Comparison of ENCODE assay signal across 15 cellular contexts in the genomic region with DNA sequence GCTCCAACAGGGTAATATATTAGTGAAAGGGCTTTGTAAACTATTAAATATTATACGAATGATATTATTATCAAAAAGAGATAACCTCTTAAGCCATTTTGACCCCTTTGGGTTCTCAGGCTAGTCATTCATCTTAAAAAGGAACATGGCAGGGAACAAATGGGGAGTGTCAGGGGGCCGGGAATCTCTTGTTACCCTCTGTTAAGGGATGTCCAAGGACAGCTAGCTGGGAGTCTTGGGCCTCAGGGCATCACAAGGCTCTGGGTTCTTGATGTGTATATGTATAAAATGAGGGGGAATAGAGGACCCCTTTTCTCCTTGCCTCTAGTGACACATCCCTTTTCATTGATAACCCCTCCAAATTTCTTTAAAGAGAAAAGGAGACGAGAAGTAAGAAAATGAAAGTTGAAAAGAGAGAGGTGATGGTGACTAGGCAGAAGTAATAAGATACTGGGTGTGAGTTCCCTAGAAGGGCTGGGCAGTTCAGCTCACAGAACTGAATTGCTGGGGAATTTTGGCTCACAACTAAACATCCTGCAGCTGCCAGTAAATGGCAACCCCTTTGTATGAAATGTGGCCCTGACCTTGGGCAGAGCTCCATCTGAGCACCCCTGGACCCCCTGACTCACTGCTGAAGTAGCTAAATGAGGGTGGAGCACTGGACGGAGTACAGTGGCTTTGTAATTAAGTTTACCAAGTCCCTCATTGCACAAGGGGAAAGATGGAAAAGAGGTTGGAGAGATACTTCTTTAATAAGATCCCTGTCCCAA. TPM values are rescaled to one million over a fixed set of nuclear protein-coding genes. Genes with fewer than 3 reads are reported as not detected.
DNase-seq lines count a peak whose midpoint lies in the region; TF ChIP-seq lines count a peak whose summit lies in the region.
"Had no signal": no experiment of that assay in that cellular context is flagged by ENCODE, and none has a peak within 500 bp of the region (broad histone marks: within the 10 kb centered on the region; RNA-seq: fewer than 3 reads in every experiment).

No MANE protein-coding gene starts in this region.

- TF ChIP-seq CTCF in type B pancreatic cell (conservative IDR thresholded peaks at IDR 0.05): no peak

- DNase-seq in EL (peak; percentile 90), OCI-M1 (lab: John Stamatoyannopoulos, UW) (peak; percentile 65), renal cortical epithelial cell (ENCODE audit: low read depth) (peak; percentile 70), SW 1271 (lab: John Stamatoyannopoulos, UW) (no peak), Ammon's horn (ENCODE audit: low spot score) (no peak), type B pancreatic cell (ENCODE audit: extremely low spot score, unreplicated experiment) (no peak), germinal center (ENCODE audit: low spot score) (no peak)
- DNase-seq: activated T-cell treated with anti-CD3 and anti-CD28 coated beads, Interleukin-2, amount 50 U/mL, for 48 hours; gastrocnemius medialis; kidney glomerular epithelial cell; NCI-H446 treated with DMSO at 0.1 percent for 48 hours; Right ventricle myocardium superior had no signal

- H3K36me3 Mint-ChIP-seq in dendritic cell treated with granulocyte-macrophage colony-stimulating factor and Interleukin-4, amounts not matched to agents 40 ng/mL and 50 ng/mL, for 4 days (ENCODE audit: low read depth): no peaks in the 10 kb centered on the region
- no peaks in the 10 kb centered on the region for H3K36me3 Mint-ChIP-seq in type B pancreatic cell
- H3K36me3 Mint-ChIP-seq: WTC11 had no signal

- no peaks in the 10 kb centered on the region for H3K27me3 Mint-ChIP-seq in dendritic cell treated with granulocyte-macrophage colony-stimulating factor and Interleukin-4, amounts not matched to agents 40 ng/mL and 50 ng/mL, for 4 days
- H3K27me3 Mint-ChIP-seq in type B pancreatic cell: no peaks in the 10 kb centered on the region

- intact Hi-C loops in dendritic cell treated with granulocyte-macrophage colony-stimulating factor and Interleukin-4, amounts not matched to agents 40 ng/mL and 50 ng/mL, for 4 days (cut with micrococcal nuclease): loop anchor here (5.0 to 10.0 kb wide), 2 partner anchors 33 to 70 kb away; no protein-coding TSS in a partner anchor

- no peaks in the 10 kb centered on the region for H3K9me3 Mint-ChIP-seq in dendritic cell treated with granulocyte-macrophage colony-stimulating factor and Interleukin-4, amounts not matched to agents 40 ng/mL and 50 ng/mL, for 4 days
- no peaks in the 10 kb centered on the region for H3K9me3 Mint-ChIP-seq in type B pancreatic cell
- H3K9me3 Mint-ChIP-seq: neural crest cell, WTC11 had no signal

- peaks cover 59% of the 10 kb centered on the region for H3K4me1 Mint-ChIP-seq in dendritic cell treated with granulocyte-macrophage colony-stimulating factor and Interleukin-4, amounts not matched to agents 40 ng/mL and 50 ng/mL, for 4 days (ENCODE audit: low read depth)
- H3K4me1 Mint-ChIP-seq in type B pancreatic cell (ENCODE audit: unreplicated experiment): peaks cover 3% of the 10 kb centered on the region
- H3K4me1 Mint-ChIP-seq: WTC11 had no signal

- peak overlapping the region; percentile 60 for H3K4me3 Mint-ChIP-seq in dendritic cell treated with granulocyte-macrophage colony-stimulating factor and Interleukin-4, amounts not matched to agents 40 ng/mL and 50 ng/mL, for 4 days
- no peak overlapping the region for H3K4me3 Mint-ChIP-seq in type B pancreatic cell
- H3K4me3 Mint-ChIP-seq: neural crest cell, WTC11 had no signal

- peak overlapping the region; percentile 95 for H3K27ac Mint-ChIP-seq in dendritic cell treated with granulocyte-macrophage colony-stimulating factor and Interleukin-4, amounts not matched to agents 40 ng/mL and 50 ng/mL, for 4 days
- H3K27ac Mint-ChIP-seq in type B pancreatic cell: no peak overlapping the region
- H3K27ac Mint-ChIP-seq: WTC11 had no signal

RNA-seq across cellular contexts. Expression of a gene that starts 20.0 kb away (rescaled TPM):
- total RNA-seq in renal cortical epithelial cell: 4.0 and 20.5 TPM in 2 replicates
- 23.5 and 39.1 TPM in 2 replicates for total RNA-seq in type B pancreatic cell (ENCODE audit: low replicate concordance)

Comparison
In these comparisons a context has a peak if more than half of its experiments do, and no peak if none do; other contexts are left out.
1. DNase-seq: peak in EL (single experiment), OCI-M1 (single experiment) and renal cortical epithelial cell (single experiment); none in SW 1271 (0 of 2), Ammon's horn (single experiment), type B pancreatic cell (single experiment) and germinal center (single experiment).